3 cellular contexts compared by ENCODE assay signal in the genomic region with DNA sequence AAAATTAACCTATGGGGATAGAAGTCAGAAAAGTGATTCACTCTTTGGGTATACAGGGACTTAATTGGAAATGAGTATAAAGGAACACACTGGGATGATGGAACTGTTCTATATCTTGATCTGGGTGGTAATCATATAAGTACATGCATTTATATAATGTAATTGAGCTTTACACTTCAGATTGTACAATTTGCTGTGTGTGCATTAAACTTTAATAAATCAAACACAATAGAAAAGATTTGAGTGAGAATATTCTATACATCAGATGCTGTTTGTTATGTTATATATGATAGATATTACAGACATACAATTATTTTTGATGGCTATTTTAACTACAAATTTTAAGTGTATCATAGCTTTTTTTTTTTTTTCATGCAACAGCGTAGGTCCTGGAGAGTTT.
A peak's percentile ranks its signal among the peaks of the same experiment; 100 is the strongest.
TF ChIP-seq lines count a peak whose summit lies in the region.

No MANE protein-coding gene starts in this region.

TF ChIP-seq in A549, 52 proteins besides CTCF, POLR2A, EP300 and RAD21:
- TF ChIP-seq MAFK (IDR thresholded peaks at IDR 0.05; ENCODE audit: partially characterized antibody) (peak; percentile 55), RARB (CRISPR knock-in tag; IDR thresholded peaks at IDR 0.05) (no peak)

TF ChIP-seq in IMR-90, 13 proteins besides CTCF, POLR2A, EP300 and RAD21:
- TF ChIP-seq MAFK (IDR thresholded peaks at IDR 0.05; ENCODE audit: low read depth, low read length) (peak; percentile 31; the same call in 1 of the 2 replicates), CHD1 (IDR thresholded peaks at IDR 0.05; ENCODE audit: low read depth, low read length) (no peak)

TF ChIP-seq in K562, 482 proteins besides CTCF, POLR2A, EP300 and RAD21:
- TF ChIP-seq ZNF316 (IDR thresholded peaks at IDR 0.05) (peak; percentile 58; the same call in 1 of the 2 replicates), XRCC5 (IDR thresholded peaks at IDR 0.05; ENCODE audit: low read depth, low read length) (no peak)
TF ChIP-seq in K562: peak in this region for 1.
